In the genomic region with DNA sequence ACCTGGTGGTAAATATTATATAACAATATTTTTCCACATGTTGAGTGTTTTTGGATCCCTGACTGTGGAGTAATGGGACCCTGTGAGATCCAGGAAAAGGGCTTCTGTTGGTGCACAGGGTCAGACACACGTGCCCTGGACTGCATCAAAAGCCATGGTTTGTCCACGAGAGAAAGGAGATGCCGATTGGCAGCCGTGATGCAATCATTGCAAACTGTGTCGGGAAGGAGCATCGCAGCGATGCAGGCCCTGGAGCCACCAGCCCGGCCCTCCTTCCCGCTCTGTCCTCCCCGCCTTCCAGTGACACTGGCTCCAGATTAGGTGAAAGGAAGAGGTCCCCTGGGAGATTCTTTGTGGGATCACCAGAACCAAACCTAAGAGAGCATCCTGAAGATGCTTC, we compare ENCODE assay signal across 17 cellular contexts. TPM values are rescaled to one million over a fixed set of nuclear protein-coding genes. Genes with fewer than 3 reads are reported as not detected.
"Had no signal": no experiment of that assay in that cellular context is flagged by ENCODE, and none has a peak within 500 bp of the region (broad histone marks: within the 10 kb centered on the region; RNA-seq: fewer than 3 reads in every experiment).

No MANE protein-coding gene starts in this region.

- H3K27ac Mint-ChIP-seq: activated CD4-positive, alpha-beta memory T cell treated with anti-CD3 and anti-CD28 coated beads for 36 hours; activated naive CD8-positive, alpha-beta T cell treated with anti-CD3 and anti-CD28 coated beads for 36 hours; natural killer cell had no signal

- DNase-seq: activated CD4-positive, alpha-beta memory T cell treated with anti-CD3 and anti-CD28 coated beads for 36 hours; activated CD4-positive, alpha-beta T cell treated with anti-CD3 and anti-CD28 coated beads for 1 hour; activated effector memory CD4-positive, alpha-beta T cell treated with anti-CD3 and anti-CD28 coated beads, Interleukin-2, amount 50 U/mL, for 16 hours; activated naive CD8-positive, alpha-beta T cell treated with anti-CD3 and anti-CD28 coated beads for 36 hours; activated T-cell treated with anti-CD3 and anti-CD28 coated beads, Interleukin-2, amount 50 U/mL, for 4 hours; hippocampal formation; kidney glomerular epithelial cell; mammary epithelial cell; mucosa of descending colon; natural killer cell; occipital lobe; psoas muscle; SJCRH30; stimulated activated CD4-positive, alpha-beta T cell treated with anti-CD3 and anti-CD28 coated beads, Interleukin-15, amount 100 ng/mL, for 24 hours; stimulated activated CD4-positive, alpha-beta T cell treated with anti-CD3 and anti-CD28 coated beads, Interleukin-4, amount 100 ng/mL, for 24 hours; stomach had no signal

- H3K27me3 ChIP-seq: SJCRH30 had no signal

- H3K9me3 Mint-ChIP-seq: activated CD4-positive, alpha-beta memory T cell treated with anti-CD3 and anti-CD28 coated beads for 36 hours; activated naive CD8-positive, alpha-beta T cell treated with anti-CD3 and anti-CD28 coated beads for 36 hours; activated T-cell treated with anti-CD3 and anti-CD28 coated beads, Interleukin-2, amount 50 U/mL, for 4 hours; natural killer cell had no signal

- H3K36me3 Mint-ChIP-seq: activated CD4-positive, alpha-beta memory T cell treated with anti-CD3 and anti-CD28 coated beads for 36 hours; activated naive CD8-positive, alpha-beta T cell treated with anti-CD3 and anti-CD28 coated beads for 36 hours; natural killer cell had no signal

- H3K4me1 Mint-ChIP-seq: natural killer cell had no signal

- H3K4me3 ChIP-seq: mucosa of descending colon, psoas muscle, SJCRH30, stomach had no signal

- H3K9me3 ChIP-seq: mucosa of descending colon, psoas muscle, SJCRH30, stomach had no signal

- H3K4me3 Mint-ChIP-seq: activated CD4-positive, alpha-beta memory T cell treated with anti-CD3 and anti-CD28 coated beads for 36 hours; activated naive CD8-positive, alpha-beta T cell treated with anti-CD3 and anti-CD28 coated beads for 36 hours; activated T-cell treated with anti-CD3 and anti-CD28 coated beads, Interleukin-2, amount 50 U/mL, for 4 hours; natural killer cell had no signal

- ATAC-seq: activated T-cell treated with anti-CD3 and anti-CD28 coated beads, Interleukin-2, amount 50 U/mL, for 4 hours; mucosa of descending colon; psoas muscle had no signal

- H3K4me1 ChIP-seq: psoas muscle had no signal

- H3K27ac ChIP-seq: psoas muscle, SJCRH30 had no signal

RNA-seq across cellular contexts. Expression of a gene that starts 9.1 kb away (rescaled TPM):
- total RNA-seq: activated CD4-positive, alpha-beta memory T cell treated with anti-CD3 and anti-CD28 coated beads for 36 hours; activated naive CD8-positive, alpha-beta T cell treated with anti-CD3 and anti-CD28 coated beads for 36 hours; natural killer cell; T-helper 2 cell treated with Interferon-gamma antibody and Interleukin-4, amounts not matched to agents 100 ng/mL and 5 ng/mL, for 36 hours had no signal

RNA-seq across cellular contexts. Expression of a gene that starts 9.2 kb away (rescaled TPM):
- total RNA-seq: activated CD4-positive, alpha-beta memory T cell treated with anti-CD3 and anti-CD28 coated beads for 36 hours; activated naive CD8-positive, alpha-beta T cell treated with anti-CD3 and anti-CD28 coated beads for 36 hours; natural killer cell; T-helper 2 cell treated with Interferon-gamma antibody and Interleukin-4, amounts not matched to agents 100 ng/mL and 5 ng/mL, for 36 hours had no signal
